17 cellular contexts compared by ENCODE assay signal in the genomic region with DNA sequence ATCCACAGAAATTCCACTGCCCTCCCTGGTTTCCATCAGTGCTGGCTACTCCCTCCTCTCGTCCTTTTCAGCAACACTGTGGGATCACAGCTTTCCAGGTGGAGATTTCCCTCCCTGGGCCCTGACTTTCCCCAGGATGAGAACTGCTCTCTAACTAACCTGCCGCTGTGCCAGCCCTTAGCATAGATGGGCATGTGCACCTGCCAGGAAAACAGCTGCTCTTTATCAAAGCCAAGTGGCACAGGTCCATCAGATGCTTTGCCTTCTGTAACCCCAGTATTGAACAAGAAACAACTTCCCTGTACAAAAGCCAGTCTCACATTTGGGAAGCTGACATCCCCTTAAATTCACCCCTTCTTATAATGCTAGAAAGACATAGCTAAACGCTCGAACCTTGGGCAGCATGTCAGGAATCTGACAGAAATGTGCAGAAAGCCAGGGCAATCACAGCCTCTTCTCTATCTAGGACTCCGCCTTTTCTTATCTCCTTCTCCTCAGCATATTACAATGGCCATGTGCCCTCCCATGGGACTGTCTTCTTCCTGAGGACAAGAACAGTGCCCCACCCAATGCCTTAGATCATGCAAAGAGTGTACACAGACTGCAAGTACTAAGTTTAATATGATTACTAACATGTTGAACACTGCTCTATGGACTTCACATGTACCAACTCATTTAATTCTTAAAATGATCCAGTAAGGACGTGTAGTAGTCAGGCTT.
DNase-seq lines count a peak whose midpoint lies in the region; ATAC-seq and TF ChIP-seq lines count a peak whose summit lies in the region.
"Had no signal": no experiment of that assay in that cellular context is flagged by ENCODE, and none has a peak within 500 bp of the region (broad histone marks: within the 10 kb centered on the region; RNA-seq: fewer than 3 reads in every experiment).

No MANE protein-coding gene starts in this region.

- intact Hi-C loops in mucosa of descending colon (cut with DNase I, micrococcal nuclease): no loop called here

- no peaks in the 10 kb centered on the region for H3K36me3 ChIP-seq in BLaER1
- H3K36me3 ChIP-seq in mucosa of descending colon (ENCODE audit: low read depth): no peaks in the 10 kb centered on the region
- H3K36me3 ChIP-seq: thyroid gland had no signal

- peak; percentile 34 for DNase-seq in NCI-H128 (lab: John Stamatoyannopoulos, UW; ENCODE audit: unreplicated experiment)
- DNase-seq in SHP77 treated with DMSO at 0.1 percent for 48 hours (lab: John Stamatoyannopoulos, UW): peak; percentile 38
- DNase-seq in mucosa of descending colon: peak in 1 of 3 donors; percentile 66
- no peak for DNase-seq in GM13977 (ENCODE audit: low spot score)
- no peak for DNase-seq in stimulated activated CD4-positive, alpha-beta T cell treated with anti-CD3 and anti-CD28 coated beads, Interleukin-4, amount 100 ng/mL, for 4 hours
- no peak for DNase-seq in UCSD-AML1 (lab: John Stamatoyannopoulos, UW; ENCODE audit: unreplicated experiment)
- DNase-seq: activated CD4-positive, alpha-beta T cell treated with anti-CD3 and anti-CD28 coated beads for 36 hours; activated T-cell treated with anti-CD3 and anti-CD28 coated beads, Interleukin-2, amount 50 U/mL, for 4 hours; AML-193; dorsolateral prefrontal cortex; mammary epithelial cell; NCI-H187; stimulated activated CD4-positive, alpha-beta T cell treated with anti-CD3 and anti-CD28 coated beads, Interleukin-15, amount 100 ng/mL, for 24 hours had no signal

- no peaks in the 10 kb centered on the region for H4K20me1 ChIP-seq in BLaER1

- H3K9me3 ChIP-seq in BLaER1 (no peaks in the 10 kb centered on the region), mucosa of descending colon (no peaks in the 10 kb centered on the region)
- H3K9me3 ChIP-seq: thyroid gland had no signal

- H3K9ac ChIP-seq in BLaER1: no peak overlapping the region

- ATAC-seq in mucosa of descending colon (peak; percentile 94), HG02588 (IDR thresholded peaks at IDR 0.05; ENCODE audit: unreplicated experiment) (no peak)
- ATAC-seq: activated CD4-positive, alpha-beta T cell treated with anti-CD3 and anti-CD28 coated beads for 36 hours; activated T-cell treated with anti-CD3 and anti-CD28 coated beads, Interleukin-2, amount 50 U/mL, for 4 hours; Panc1 had no signal

- no peaks in the 10 kb centered on the region for H3K27me3 ChIP-seq in BLaER1
- H3K27me3 ChIP-seq: thyroid gland had no signal

- in situ Hi-C loops in GM13977 (cut with MboI; ENCODE audit: low pct_unique_long_range_greater_than_20kb, low sequenced_read_pairs, unreplicated experiment): no loop called here

- H3K27ac ChIP-seq in BLaER1: no peak overlapping the region
- H3K27ac ChIP-seq: dorsolateral prefrontal cortex, thyroid gland had no signal

- H3K4me1 ChIP-seq in BLaER1 (peaks cover 7% of the 10 kb centered on the region), mucosa of descending colon (ENCODE audit: low read depth) (peaks cover 7% of the 10 kb centered on the region)
- H3K4me1 ChIP-seq: thyroid gland had no signal

- H3K4me3 ChIP-seq in BLaER1 (no peak overlapping the region), mucosa of descending colon (no peak overlapping the region)
- H3K4me3 ChIP-seq: dorsolateral prefrontal cortex, thyroid gland had no signal

- H3K4me2 ChIP-seq in BLaER1: 0 out of 2 replicates have a peak overlapping the region, but pooled peaks have one; percentile 4

- no peak for TF ChIP-seq CTCF in mucosa of descending colon (IDR thresholded peaks at IDR 0.05)
- TF ChIP-seq CTCF in GM13977 (IDR thresholded peaks at IDR 0.05; ENCODE audit: extremely low read depth, insufficient read depth, missing control alignments): no peak

Comparison
In these comparisons a context has a peak if more than half of its experiments do, and no peak if none do; other contexts are left out.
1. DNase-seq: peak in NCI-H128 (single experiment) and SHP77 treated with DMSO at 0.1 percent for 48 hours (single experiment); none in GM13977 (single experiment), stimulated activated CD4-positive, alpha-beta T cell treated with anti-CD3 and anti-CD28 coated beads, Interleukin-4, amount 100 ng/mL, for 4 hours (0 of 2) and UCSD-AML1 (single experiment).